23 cellular contexts compared by ENCODE assay signal in the genomic region with DNA sequence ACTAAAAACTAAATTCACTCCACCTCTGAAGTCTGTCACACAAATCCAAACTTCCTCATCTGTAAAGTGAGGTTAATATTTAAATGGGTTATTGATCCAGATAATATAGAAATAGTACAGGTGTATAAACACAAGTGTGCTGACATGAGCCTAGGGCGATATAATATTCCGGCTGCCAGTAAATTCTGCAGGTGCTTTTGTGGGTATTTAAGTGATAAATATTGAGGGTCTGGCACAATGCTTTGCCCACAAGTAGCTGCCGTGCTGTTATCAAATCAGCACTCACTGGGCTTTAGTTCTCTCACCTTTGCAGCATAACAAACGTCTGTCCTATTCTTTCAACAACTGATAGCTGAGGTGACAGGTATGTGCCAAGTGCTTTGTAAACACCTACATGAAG.
"Had no signal": no experiment of that assay in that cellular context is flagged by ENCODE, and none has a peak within 500 bp of the region (broad histone marks: within the 10 kb centered on the region; RNA-seq: fewer than 3 reads in every experiment).

No MANE protein-coding gene starts in this region.

- H3K4me3 Mint-ChIP-seq: activated CD4-positive, alpha-beta memory T cell treated with anti-CD3 and anti-CD28 coated beads for 36 hours; activated CD4-positive, alpha-beta T cell treated with anti-CD3 and anti-CD28 coated beads, Interleukin-2, amount 10 ng/mL, durations not matched to agents 24 days and 14 days; activated naive CD4-positive, alpha-beta T cell treated with anti-CD3 and anti-CD28 coated beads for 36 hours; activated naive CD8-positive, alpha-beta T cell treated with anti-CD3 and anti-CD28 coated beads for 36 hours; T-helper 2 cell treated with Interferon-gamma antibody and Interleukin-4, amounts not matched to agents 5 μg/mL and 100 μg/mL, for 36 hours had no signal

- H3K9me3 ChIP-seq: SJSA1 had no signal

- H3K9me3 Mint-ChIP-seq: activated CD4-positive, alpha-beta memory T cell treated with anti-CD3 and anti-CD28 coated beads for 36 hours; activated CD4-positive, alpha-beta T cell treated with anti-CD3 and anti-CD28 coated beads, Interleukin-2, amount 10 ng/mL, durations not matched to agents 24 days and 14 days; activated naive CD4-positive, alpha-beta T cell treated with anti-CD3 and anti-CD28 coated beads for 36 hours; activated naive CD8-positive, alpha-beta T cell treated with anti-CD3 and anti-CD28 coated beads for 36 hours; T-helper 2 cell treated with Interferon-gamma antibody and Interleukin-4, amounts not matched to agents 5 μg/mL and 100 μg/mL, for 36 hours had no signal

- H3K27ac Mint-ChIP-seq: activated CD4-positive, alpha-beta memory T cell treated with anti-CD3 and anti-CD28 coated beads for 36 hours; activated CD4-positive, alpha-beta T cell treated with anti-CD3 and anti-CD28 coated beads, Interleukin-2, amount 10 ng/mL, durations not matched to agents 24 days and 14 days; activated naive CD4-positive, alpha-beta T cell treated with anti-CD3 and anti-CD28 coated beads for 36 hours; T-helper 2 cell treated with Interferon-gamma antibody and Interleukin-4, amounts not matched to agents 5 μg/mL and 100 μg/mL, for 36 hours had no signal

- H3K4me3 ChIP-seq: SJSA1 had no signal

- DNase-seq: activated CD4-positive, alpha-beta memory T cell treated with anti-CD3 and anti-CD28 coated beads for 36 hours; activated CD4-positive, alpha-beta T cell treated with anti-CD3 and anti-CD28 coated beads, Interleukin-2, amount 10 ng/mL, durations not matched to agents 24 days and 14 days; activated CD8-positive, alpha-beta memory T cell treated with anti-CD3 and anti-CD28 coated beads for 24 hours; activated effector memory CD4-positive, alpha-beta T cell treated with Interleukin-2 at 50 U/mL for 16 hours; activated naive CD4-positive, alpha-beta T cell treated with anti-CD3 and anti-CD28 coated beads for 36 hours; activated naive CD8-positive, alpha-beta T cell treated with anti-CD3 and anti-CD28 coated beads for 36 hours; activated T-cell treated with anti-CD3 and anti-CD28 coated beads, Interleukin-2, amount 50 U/mL, for 48 hours; cerebellar nuclear complex; KG1; MV-4-11; NCI-H1092 treated with DMSO at 0.1 percent for 48 hours; NCI-H1417 treated with DMSO at 0.1 percent for 48 hours; NCI-H1694; NCI-H2081; NCI-H510A treated with DMSO at 0.1 percent for 48 hours; NCI-H69; PC-3; SHP77; SW 1271 had no signal

- H3K27ac ChIP-seq: SJSA1 had no signal

- H3K27me3 ChIP-seq: SJSA1 had no signal

- H3K27me3 Mint-ChIP-seq: activated CD4-positive, alpha-beta memory T cell treated with anti-CD3 and anti-CD28 coated beads for 36 hours; activated CD4-positive, alpha-beta T cell treated with anti-CD3 and anti-CD28 coated beads, Interleukin-2, amount 10 ng/mL, durations not matched to agents 24 days and 14 days; activated naive CD8-positive, alpha-beta T cell treated with anti-CD3 and anti-CD28 coated beads for 36 hours had no signal

- ATAC-seq: activated CD4-positive, CD25-positive, alpha-beta regulatory T cell treated with anti-CD3 and anti-CD28 coated beads, Interleukin-2, amount 50 U/mL, for 24 hours; PC-3; SK-N-SH treated with all-trans-retinoic acid at 6 μM for 48 hours had no signal
